Comparison of ENCODE assay signal across 10 cellular contexts in genomic region chr13:102401755-102402154, GRCh38. TPM values are rescaled to one million over a fixed set of nuclear protein-coding genes. Genes with fewer than 3 reads are reported as not detected.
DNase-seq lines count a peak whose midpoint lies in the region; ATAC-seq and TF ChIP-seq lines count a peak whose summit lies in the region.
"Had no signal": no experiment of that assay in that cellular context is flagged by ENCODE, and none has a peak within 500 bp of the region (broad histone marks: within the 10 kb centered on the region; RNA-seq: fewer than 3 reads in every experiment).

FGF14 (minus strand) TSS chr13:102402048.

- TF ChIP-seq EP300 in ovary (IDR thresholded peaks at IDR 0.05): no peak

- H3K4me1 Mint-ChIP-seq in CD4-positive, alpha-beta memory T cell: peaks cover 20 to 30% (median 25%) of the 10 kb centered on the region in 4 donors
- H3K4me1 Mint-ChIP-seq in T-helper 17 cell: peaks cover 24% of the 10 kb centered on the region

- no peaks in the 10 kb centered on the region for H3K9me3 ChIP-seq in CD4-positive, alpha-beta memory T cell (ENCODE audit: control insufficient read depth in 1 of 2, low read length in 2 of 2)
- no peaks in the 10 kb centered on the region for H3K9me3 ChIP-seq in T-helper 17 cell (ENCODE audit: control insufficient read depth, low read length, poor library complexity, severe bottlenecking)
- H3K9me3 ChIP-seq in ovary: no peaks in the 10 kb centered on the region

- TF ChIP-seq CTCF in fibroblast of mammary gland (conservative IDR thresholded peaks at IDR 0.05; ENCODE audit: control insufficient read depth, insufficient read depth, low read depth, low read length) (no peak), ovary (IDR thresholded peaks at IDR 0.05) (no peak)

- intact Hi-C loops in CD4-positive, alpha-beta memory T cell (cut with micrococcal nuclease): no loop called here
- intact Hi-C loops in ovary (cut with DNase I): no loop called here
- intact Hi-C loops in head of caudate nucleus (cut with DNase I): loop anchor here (5.0 kb wide), 1 partner anchor 259 kb away; no protein-coding TSS in a partner anchor

- H3K36me3 Mint-ChIP-seq in CD4-positive, alpha-beta memory T cell: no peaks in the 10 kb centered on the region
- peaks cover 5% of the 10 kb centered on the region for H3K36me3 Mint-ChIP-seq in T-helper 17 cell (ENCODE audit: low read depth)

- no peak for DNase-seq in CD4-positive, alpha-beta memory T cell
- no peak for DNase-seq in T-helper 17 cell
- DNase-seq in fibroblast of mammary gland (ENCODE audit: low read depth): no peak
- DNase-seq in ovary: no peak
- no peak for DNase-seq in head of caudate nucleus
- no peak for DNase-seq in stimulated activated naive CD4-positive, alpha-beta T cell treated with Interleukin-2 at 50 U/mL for 16 hours (lab: John Stamatoyannopoulos, UW)
- DNase-seq in COLO668 (lab: John Stamatoyannopoulos, UW; ENCODE audit: unreplicated experiment): no peak
- DNase-seq: activated naive CD4-positive, alpha-beta T cell; NCI-H524 had no signal

- no peak within 1 kb of the TSS for H3K27ac ChIP-seq in CD4-positive, alpha-beta memory T cell (ENCODE audit: low read depth, low read length)
- no peak within 1 kb of the TSS for H3K27ac ChIP-seq in ovary

- H3K9me3 Mint-ChIP-seq in CD4-positive, alpha-beta memory T cell: peaks cover 0 to 3% (median 0%) of the 10 kb centered on the region in 8 donors

- TF ChIP-seq POLR2A in ovary (IDR thresholded peaks at IDR 0.05): no peak

- peaks cover 27% of the 10 kb centered on the region for H3K4me1 ChIP-seq in CD4-positive, alpha-beta memory T cell (ENCODE audit: insufficient read depth, low read length)
- peaks cover 2% of the 10 kb centered on the region for H3K4me1 ChIP-seq in ovary (ENCODE audit: insufficient read depth)

- WGBS in ovary, 3 donors: 5 to 7% (median 6%) methylated on average over 5 of the region's 5 CpGs

- H3K4me3 Mint-ChIP-seq in CD4-positive, alpha-beta memory T cell: peak within 1 kb of the TSS; percentile 65 to 87 (median 76)
- peak within 1 kb of the TSS; percentile 82 for H3K4me3 Mint-ChIP-seq in T-helper 17 cell

- H3K27ac Mint-ChIP-seq in CD4-positive, alpha-beta memory T cell: peak within 1 kb of the TSS in 2 of 7 donors; percentile 1 to 70
- no peak within 1 kb of the TSS for H3K27ac Mint-ChIP-seq in T-helper 17 cell

- H3K27me3 ChIP-seq in CD4-positive, alpha-beta memory T cell (ENCODE audit: insufficient read depth, low read length): peaks cover 30% of the 10 kb centered on the region
- no peaks in the 10 kb centered on the region for H3K27me3 ChIP-seq in ovary

- H3K27me3 Mint-ChIP-seq in CD4-positive, alpha-beta memory T cell: peaks cover 38 to 47% of the 10 kb centered on the region in 2 donors
- peaks cover 70% of the 10 kb centered on the region for H3K27me3 Mint-ChIP-seq in T-helper 17 cell

- no peak within 1 kb of the TSS for H3K4me3 ChIP-seq in CD4-positive, alpha-beta memory T cell (ENCODE audit: low read length in 2 of 2)
- H3K4me3 ChIP-seq in fibroblast of mammary gland (ENCODE audit: control insufficient read depth, low read depth, low read length): peak within 1 kb of the TSS; percentile 73
- peak within 1 kb of the TSS; percentile 38 for H3K4me3 ChIP-seq in ovary

- H3K36me3 ChIP-seq in CD4-positive, alpha-beta memory T cell (ENCODE audit: insufficient read depth, low read length): no peaks in the 10 kb centered on the region
- H3K36me3 ChIP-seq in ovary: no peaks in the 10 kb centered on the region

- no peak for ATAC-seq in T-helper 17 cell
- ATAC-seq in HG03520 (IDR thresholded peaks at IDR 0.05; ENCODE audit: unreplicated experiment): no peak

- POLR2A ChIA-PET in CD4-positive, alpha-beta memory T cell (lab: Charles Lee; ENCODE audit: partially characterized antibody): no interaction called here

- CTCF ChIA-PET in CD4-positive, alpha-beta memory T cell (lab: Charles Lee; ENCODE audit: partially characterized antibody): no interaction called here

RNA-seq across cellular contexts. Expression of gene FGF14, which starts in this region (rescaled TPM):
- total RNA-seq in CD4-positive, alpha-beta memory T cell: under 1 TPM; 0.33 to 0.35 TPM
- under 1 TPM in 1 of 2 donors, not detected in 1; 0.55 TPM for polyA plus RNA-seq in CD4-positive, alpha-beta memory T cell
- total RNA-seq in T-helper 17 cell (not detected), ovary (1 to 10 TPM in 2 of 7 donors, under 1 TPM in 3, not detected in 2; 0.43 to 4.8 (median 0.60) TPM)
- polyA plus RNA-seq in ovary: under 1 TPM; 0.06 to 0.80 TPM

Comparison
In these comparisons a context has a peak if more than half of its experiments do, and no peak if none do; other contexts are left out.
1. H3K4me3 ChIP-seq: peak in fibroblast of mammary gland (single experiment) and ovary (single experiment); none in CD4-positive, alpha-beta memory T cell (0 of 2).